ENCODE assay signal across 25 cellular contexts in genomic region chr11:132353255-132353654, GRCh38.
"Had no signal": no experiment of that assay in that cellular context is flagged by ENCODE, and none has a peak within 500 bp of the region (broad histone marks: within the 10 kb centered on the region; RNA-seq: fewer than 3 reads in every experiment).

No MANE protein-coding gene starts in this region.

- H3K4me1 Mint-ChIP-seq: mesothelial cell of epicardium; naive thymus-derived CD8-positive, alpha-beta T cell had no signal

- H3K36me3 Mint-ChIP-seq: mesothelial cell of epicardium; naive B cell; naive thymus-derived CD8-positive, alpha-beta T cell had no signal

- H3K9me3 Mint-ChIP-seq: mesothelial cell of epicardium had no signal

- H3K27ac Mint-ChIP-seq: mesothelial cell of epicardium; naive thymus-derived CD8-positive, alpha-beta T cell had no signal

- H3K4me3 ChIP-seq: coronary artery, dorsolateral prefrontal cortex, esophagus squamous epithelium, gastrocnemius medialis, heart right ventricle, left lung, lower lobe of right lung, mucosa of descending colon had no signal

- FAIRE-seq: endothelial cell of umbilical vein, islet of Langerhans, keratinocyte had no signal

- H3K4me1 ChIP-seq: esophagus squamous epithelium, gastrocnemius medialis, left lung, lower lobe of right lung had no signal

- H3K36me3 ChIP-seq: esophagus squamous epithelium, gastrocnemius medialis, heart right ventricle, left lung, lower lobe of right lung had no signal

- H3K27me3 Mint-ChIP-seq: naive B cell had no signal

- H3K4me3 Mint-ChIP-seq: mesothelial cell of epicardium; naive B cell; naive thymus-derived CD8-positive, alpha-beta T cell had no signal

- ATAC-seq: gastrocnemius medialis; heart right ventricle; left cardiac atrium; left lung; left ventricle myocardium superior; lower lobe of right lung; mucosa of descending colon; naive thymus-derived CD8-positive, alpha-beta T cell had no signal

- H3K27ac ChIP-seq: coronary artery, dorsolateral prefrontal cortex, esophagus squamous epithelium, gastrocnemius medialis, heart right ventricle, left lung, lower lobe of right lung had no signal

- H3K9me3 ChIP-seq: gastrocnemius medialis, heart right ventricle, left lung, lower lobe of right lung had no signal

- DNase-seq: dermis blood vessel endothelial cell; dorsolateral prefrontal cortex; effector CD4-positive, alpha-beta T cell; effector memory CD4-positive, alpha-beta T cell; esophagus squamous epithelium; foreskin fibroblast; foreskin melanocyte; gastrocnemius medialis; glutamatergic neuron; head of caudate nucleus; heart right ventricle; hippocampal formation; left cardiac atrium; left ventricle myocardium superior; lower lobe of right lung; mesenchymal stem cell; mucosa of descending colon; naive B cell; naive thymus-derived CD8-positive, alpha-beta T cell had no signal

- H3K27me3 ChIP-seq: esophagus squamous epithelium, gastrocnemius medialis, heart right ventricle had no signal
